9 cellular contexts compared by ENCODE assay signal in genomic region chr15:92393287-92393993, GRCh38. TPM values are rescaled to one million over a fixed set of nuclear protein-coding genes. Genes with fewer than 3 reads are reported as not detected.
A peak's percentile ranks its signal among the peaks of the same experiment; 100 is the strongest.
DNase-seq lines count a peak whose midpoint lies in the region; ATAC-seq, FAIRE-seq and TF ChIP-seq lines count a peak whose summit lies in the region.
"Had no signal": no experiment of that assay in that cellular context is flagged by ENCODE, and none has a peak within 500 bp of the region (broad histone marks: within the 10 kb centered on the region; RNA-seq: fewer than 3 reads in every experiment).

TSS of gene ST8SIA2 (plus strand) at chr15:92393881. CDS start at chr15:92394065, 184 bp downstream.

- no peak within 1 kb of the TSS for H3K27ac ChIP-seq in RWPE2 (ENCODE audit: poor library complexity, severe bottlenecking)
- H3K27ac ChIP-seq in heart left ventricle = peak within 1 kb of the TSS in 1 of 12 donors; percentile 24
- no peak within 1 kb of the TSS for H3K27ac ChIP-seq in small intestine (ENCODE audit: low read depth in 1 of 2, low read length in 1 of 2)
- no peak within 1 kb of the TSS for H3K27ac ChIP-seq in CD8-positive, alpha-beta T cell (ENCODE audit: low read depth, low read length)
- H3K27ac ChIP-seq in spleen = no peak within 1 kb of the TSS
- H3K27ac ChIP-seq: HL-60 had no signal

- DNase-seq in NCI-H2081 (lab: John Stamatoyannopoulos, UW) (peak; percentile 37 to 52), NCI-H2081 treated with DMSO at 0.1 percent for 48 hours (lab: John Stamatoyannopoulos, UW) (no peak), RWPE2 (ENCODE audit: low spot score) (no peak), heart left ventricle (peak in 2 of 5 donors; percentile 34 to 38), small intestine (peak; percentile 0), spleen (no peak)
- no peak for DNase-seq in CD8-positive, alpha-beta T cell

- H3K36me3 ChIP-seq in RWPE2 (ENCODE audit: low read depth) = no peaks in the 10 kb centered on the region
- H3K36me3 ChIP-seq in heart left ventricle = no peaks in the 10 kb centered on the region
- no peaks in the 10 kb centered on the region for H3K36me3 ChIP-seq in small intestine (ENCODE audit: control insufficient read depth in 2 of 2, insufficient read depth in 2 of 2, low read length in 2 of 2)
- no peaks in the 10 kb centered on the region for H3K36me3 ChIP-seq in CD8-positive, alpha-beta T cell (ENCODE audit: insufficient read depth, low read length)
- H3K36me3 ChIP-seq in spleen = no peaks in the 10 kb centered on the region

- CTCF ChIA-PET in CD8-positive, alpha-beta T cell (lab: Charles Lee) = no interaction called here

- TF ChIP-seq POLR2A in heart left ventricle (IDR thresholded peaks at IDR 0.05) = no peak
- TF ChIP-seq POLR2A in spleen (IDR thresholded peaks at IDR 0.05) = no peak

- H3K27ac Mint-ChIP-seq in CD8-positive, alpha-beta T cell = no peak within 1 kb of the TSS

- H3K9me3 ChIP-seq in RWPE2 (ENCODE audit: severe bottlenecking) = no peaks in the 10 kb centered on the region
- H3K9me3 ChIP-seq in heart left ventricle = no peaks in the 10 kb centered on the region
- H3K9me3 ChIP-seq in small intestine (ENCODE audit: control insufficient read depth, low read depth) = no peaks in the 10 kb centered on the region
- no peaks in the 10 kb centered on the region for H3K9me3 ChIP-seq in CD8-positive, alpha-beta T cell (ENCODE audit: low read length)
- no peaks in the 10 kb centered on the region for H3K9me3 ChIP-seq in spleen

- ATAC-seq in RWPE2 (ENCODE audit: low read depth) (peak; percentile 77), heart left ventricle (peak; percentile 34 to 71 (median 66)), HG02852 (IDR thresholded peaks at IDR 0.05; ENCODE audit: unreplicated experiment) (no peak)
- no peak for ATAC-seq in CD8-positive, alpha-beta T cell

- H3K36me3 Mint-ChIP-seq in CD8-positive, alpha-beta T cell = no peaks in the 10 kb centered on the region

- no peak within 1 kb of the TSS for H3K4me3 Mint-ChIP-seq in CD8-positive, alpha-beta T cell

- intact Hi-C loops in heart left ventricle (cut with DNase I) (loop anchor here in 5 of 10 donors (5.0 to 10.0 kb wide), 5 partner anchors 116 to 324 kb away; no protein-coding TSS in a partner anchor), spleen (cut with DNase I; ENCODE audit: low total_unique reads) (no loop called here)
- intact Hi-C loops in CD8-positive, alpha-beta T cell (cut with DNase I, micrococcal nuclease) = no loop called here

- H3K27me3 ChIP-seq in RWPE2 (ENCODE audit: insufficient read depth, poor library complexity, severe bottlenecking) (peaks cover 92% of the 10 kb centered on the region), heart left ventricle (peaks cover 9 to 72% (median 25%) of the 10 kb centered on the region in 9 donors), small intestine (ENCODE audit: control insufficient read depth in 2 of 2, insufficient read depth in 2 of 2, low read length in 2 of 2) (peaks cover 14 to 33% of the 10 kb centered on the region in 2 donors), spleen (replicated peaks in 1 of 7) (peaks cover 3 to 97% (median 64%) of the 10 kb centered on the region in 7 donors)
- H3K27me3 ChIP-seq in CD8-positive, alpha-beta T cell (ENCODE audit: insufficient read depth, low read length) = no peaks in the 10 kb centered on the region

- H3K9me3 Mint-ChIP-seq in CD8-positive, alpha-beta T cell = no peaks in the 10 kb centered on the region

- H3K27me3 Mint-ChIP-seq in CD8-positive, alpha-beta T cell (ENCODE audit: low read depth) = peaks cover 67% of the 10 kb centered on the region

- no peak for FAIRE-seq in small intestine (lab: Jason Lieb, UNC)

- no peaks in the 10 kb centered on the region for H3K4me1 ChIP-seq in RWPE2 (ENCODE audit: insufficient read depth, poor library complexity, severe bottlenecking)
- H3K4me1 ChIP-seq in heart left ventricle = peaks cover 0 to 24% (median 0%) of the 10 kb centered on the region in 12 donors
- H3K4me1 ChIP-seq in small intestine (ENCODE audit: control insufficient read depth in 2 of 2, insufficient read depth in 1 of 2, low read depth in 1 of 2, low read length in 1 of 2) = no peaks in the 10 kb centered on the region
- no peaks in the 10 kb centered on the region for H3K4me1 ChIP-seq in CD8-positive, alpha-beta T cell (ENCODE audit: insufficient read depth, low read length)
- H3K4me1 ChIP-seq in spleen = peaks cover 0 to 23% (median 9%) of the 10 kb centered on the region in 6 donors

- H3K4me3 ChIP-seq in RWPE2 (ENCODE audit: severe bottlenecking) (no peak within 1 kb of the TSS), heart left ventricle (peak within 1 kb of the TSS; percentile 42 to 71 (median 56)), small intestine (ENCODE audit: low read depth in 1 of 2, low read length in 2 of 2) (no peak within 1 kb of the TSS), spleen (no peak within 1 kb of the TSS)
- H3K4me3 ChIP-seq in CD8-positive, alpha-beta T cell (ENCODE audit: low read depth, low read length) = no peak within 1 kb of the TSS

- POLR2A ChIA-PET in CD8-positive, alpha-beta T cell (lab: Charles Lee) = no interaction called here

- H3K4me1 Mint-ChIP-seq in CD8-positive, alpha-beta T cell (ENCODE audit: low read depth) = peaks cover 9% of the 10 kb centered on the region

- WGBS in heart left ventricle, 4 donors = 1% methylated on average over 29 to 67 of the region's 67 CpGs
- 1 to 4% (median 1%) methylated on average over 40 to 67 of the region's 67 CpGs for WGBS in small intestine, 3 donors
- 1 to 2% (median 1%) methylated on average over 26 to 67 of the region's 67 CpGs for WGBS in spleen, 5 donors

- TF ChIP-seq CTCF in RWPE2 (IDR thresholded peaks at IDR 0.05; ENCODE audit: poor library complexity, severe bottlenecking) (no peak), heart left ventricle (IDR thresholded peaks at IDR 0.05) (no peak), spleen (IDR thresholded peaks at IDR 0.05 in 8 of 11, conservative IDR thresholded peaks at IDR 0.05 in 3 of 11) (no peak)
- no peak for TF ChIP-seq CTCF in CD8-positive, alpha-beta T cell (IDR thresholded peaks at IDR 0.05)

RNA-seq across cellular contexts. Expression of gene ST8SIA2, which starts in this region (rescaled TPM):
- 10 to 100 TPM in 1 of 9 donors, 1 to 10 TPM in 8; 2.8 to 14.3 (median 3.9) TPM for total RNA-seq in heart left ventricle
- polyA plus RNA-seq in heart left ventricle = 1 to 10 TPM in 1 of 2 donors, under 1 TPM in 1; 0.50 to 2.1 TPM
- polyA plus RNA-seq in small intestine = under 1 TPM in 1 of 3 donors, not detected in 2; 0.01 TPM
- total RNA-seq in CD8-positive, alpha-beta T cell = not detected
- not detected for total RNA-seq in spleen
- polyA plus RNA-seq in spleen = not detected

Comparison
In these comparisons a context has a peak if more than half of its experiments do, and no peak if none do; other contexts are left out.
1. DNase-seq: peak in NCI-H2081 (2 of 2); none in NCI-H2081 treated with DMSO at 0.1 percent for 48 hours (single experiment), RWPE2 (single experiment), CD8-positive, alpha-beta T cell (0 of 7) and spleen (single experiment).
2. Peak in DNase-seq in small intestine; RNA of the gene not detected or under 1 TPM.
3. ATAC-seq: peak in RWPE2 (single experiment) and heart left ventricle (4 of 4); none in HG02852 (single experiment) and CD8-positive, alpha-beta T cell (single experiment).
4. H3K4me3 ChIP-seq: peak in heart left ventricle (12 of 12); none in RWPE2 (single experiment), small intestine (0 of 2), CD8-positive, alpha-beta T cell (single experiment) and spleen (0 of 8).